7 cellular contexts compared by ENCODE assay signal in genomic region chr2:15845294-15845693, GRCh38.
"Had no signal": no experiment of that assay in that cellular context is flagged by ENCODE, and none has a peak within 500 bp of the region (broad histone marks: within the 10 kb centered on the region; RNA-seq: fewer than 3 reads in every experiment).

No MANE protein-coding gene starts in this region.

- H2AFZ ChIP-seq: GM23248 had no signal

- H3K4me1 Mint-ChIP-seq: IgD-negative memory B cell had no signal

- H3K27me3 Mint-ChIP-seq: IgD-negative memory B cell had no signal

- H3K4me3 Mint-ChIP-seq: IgD-negative memory B cell had no signal

- H3K27ac Mint-ChIP-seq: IgD-negative memory B cell had no signal

- DNase-seq: GM23248, GOT3, KG1 had no signal

- H3K27ac ChIP-seq: GM23248, HL-60 had no signal

- H3K36me3 ChIP-seq: HAP-1 had no signal

- H3K9me3 ChIP-seq: HAP-1 had no signal

- H3K4me3 ChIP-seq: GM23248, HAP-1, K562 had no signal

- H3K9ac ChIP-seq: GM23248 had no signal

- H3K4me1 ChIP-seq: HAP-1 had no signal
